Comparison of ENCODE assay signal across 1 cellular context in genomic region chr21:43728467-43729390, GRCh38.
TF ChIP-seq lines count a peak whose summit lies in the region.

No MANE protein-coding gene starts in this region.

TF ChIP-seq in K562, 482 proteins besides CTCF, POLR2A, EP300 and RAD21 (continued from another document and continues in another):
- TF ChIP-seq CGGBP1 (CRISPR knock-in tag; IDR thresholded peaks at IDR 0.05) (peak; percentile 65; the same call in 1 of the 2 replicates), NFYB (IDR thresholded peaks at IDR 0.05; ENCODE audit: extremely low read depth, insufficient read length) (no peak), ZFP91 (CRISPR knock-in tag; IDR thresholded peaks at IDR 0.05) (peak; percentile 78; the same call in 1 of the 2 replicates), MEF2A (IDR thresholded peaks at IDR 0.05; ENCODE audit: control insufficient read depth, low read depth, low read length) (0 out of 2 replicates have a peak, but pooled peaks have one; percentile 29), BRD9 (IDR thresholded peaks at IDR 0.05; ENCODE audit: low read depth, partially characterized antibody) (peak; percentile 49), ZNF740 (CRISPR knock-in tag; IDR thresholded peaks at IDR 0.05) (peak; percentile 38; the same call in 1 of the 2 replicates), ZNF740 (tag; IDR thresholded peaks at IDR 0.05) (no peak), DPF2 (IDR thresholded peaks at IDR 0.05) (peak; percentile 97), ARID1B (IDR thresholded peaks at IDR 0.05) (peak; percentile 92), SIN3B (IDR thresholded peaks at IDR 0.05; ENCODE audit: low read depth) (peak; percentile 64), PHF8 (IDR thresholded peaks at IDR 0.05; ENCODE audit: borderline replicate concordance, low read length) (peak; percentile 38; the same call in 1 of the 2 replicates), HNRNPL (IDR thresholded peaks at IDR 0.05; ENCODE audit: low read depth, low read length) (peak; percentile 86; the same call in 1 of the 2 replicates), YY1 (IDR thresholded peaks at IDR 0.05; ENCODE audit: borderline replicate concordance in 1 of 3, control insufficient read depth in 1 of 3, extremely low read depth in 1 of 3, insufficient read depth in 3 of 3, insufficient read length in 1 of 3, insufficient replicate concordance in 2 of 3, low read depth in 1 of 3, low read length in 2 of 3) (peak in 1 of 3 experiments; percentile 59), ZBTB7A (IDR thresholded peaks at IDR 0.05; ENCODE audit: borderline replicate concordance, control insufficient read depth, low read depth, low read length) (peak; percentile 95), HDAC1 (IDR thresholded peaks at IDR 0.05) (peak; percentile 78 to 100; a peak in 3 of 4 replicates), ZSCAN32 (CRISPR knock-in tag; IDR thresholded peaks at IDR 0.05) (no peak), POLR2G (IDR thresholded peaks at IDR 0.05; ENCODE audit: low read depth, low read length) (peak; percentile 85), TAF1 (IDR thresholded peaks at IDR 0.05; ENCODE audit: control insufficient read depth, extremely low read depth, insufficient read depth, low read length, severe bottlenecking) (peak; percentile 61), SMARCC2 (IDR thresholded peaks at IDR 0.05; ENCODE audit: low read depth) (peak; percentile 85; the same call in 1 of the 2 replicates), ZNF444 (CRISPR knock-in tag; IDR thresholded peaks at IDR 0.05) (no peak), ZC3H8 (IDR thresholded peaks at IDR 0.05) (no peak), SAFB2 (IDR thresholded peaks at IDR 0.05; ENCODE audit: borderline replicate concordance, low read depth, low read length, severe bottlenecking) (no peak), BACH1 (tag; IDR thresholded peaks at IDR 0.05) (no peak), TRIM25 (IDR thresholded peaks at IDR 0.05; ENCODE audit: borderline replicate concordance) (no peak), FOXA1 (IDR thresholded peaks at IDR 0.05; ENCODE audit: borderline replicate concordance) (no peak), HNRNPUL1 (IDR thresholded peaks at IDR 0.05; ENCODE audit: low read length) (no peak), PHTF2 (CRISPR knock-in tag; IDR thresholded peaks at IDR 0.05) (no peak), SAFB (IDR thresholded peaks at IDR 0.05; ENCODE audit: borderline replicate concordance, low read depth, low read length) (peak; percentile 90; the same call in 1 of the 2 replicates), MCM2 (IDR thresholded peaks at IDR 0.05; ENCODE audit: low read depth) (no peak), BRCA1 (IDR thresholded peaks at IDR 0.05) (no peak), BRCA1 (CRISPR knock-in tag; IDR thresholded peaks at IDR 0.05) (no peak), HMG20B (CRISPR knock-in tag; IDR thresholded peaks at IDR 0.05) (no peak), ZBTB34 (CRISPR knock-in tag; IDR thresholded peaks at IDR 0.05) (no peak), PML (IDR thresholded peaks at IDR 0.05; ENCODE audit: low read length) (peak; percentile 62; the same call in 1 of the 2 replicates), CREB5 (CRISPR knock-in tag; IDR thresholded peaks at IDR 0.05) (no peak), ZNF165 (CRISPR knock-in tag; IDR thresholded peaks at IDR 0.05; ENCODE audit: borderline replicate concordance) (no peak), SOX6 (IDR thresholded peaks at IDR 0.05) (peak; percentile 92), LEF1 (IDR thresholded peaks at IDR 0.05) (peak; percentile 99), BCOR (IDR thresholded peaks at IDR 0.05) (peak; percentile 99), REST (CRISPR knock-in tag; IDR thresholded peaks at IDR 0.05; ENCODE audit: low read depth) (no peak), MIER1 (IDR thresholded peaks at IDR 0.05; ENCODE audit: low read depth) (no peak), CLOCK (CRISPR knock-in tag; IDR thresholded peaks at IDR 0.05; ENCODE audit: borderline replicate concordance) (peak; percentile 97), OTX1 (CRISPR knock-in tag; IDR thresholded peaks at IDR 0.05) (no peak), SP2 (IDR thresholded peaks at IDR 0.05; ENCODE audit: extremely low read depth, low read depth, low read length, poor library complexity, severe bottlenecking) (no peak), E2F5 (CRISPR knock-in tag; IDR thresholded peaks at IDR 0.05) (peak; percentile 83; the same call in 1 of the 2 replicates), HOXB6 (CRISPR knock-in tag; IDR thresholded peaks at IDR 0.05; ENCODE audit: borderline replicate concordance) (no peak), ZFP1 (CRISPR knock-in tag; IDR thresholded peaks at IDR 0.05) (no peak), ZMIZ1 (IDR thresholded peaks at IDR 0.05; ENCODE audit: low read depth in 2 of 2, low read length in 2 of 2) (peak in 1 of 2 experiments; percentile 75; a peak in 1 of 4 replicates)
